Comparison of ENCODE assay signal across 28 cellular contexts in the genomic region with DNA sequence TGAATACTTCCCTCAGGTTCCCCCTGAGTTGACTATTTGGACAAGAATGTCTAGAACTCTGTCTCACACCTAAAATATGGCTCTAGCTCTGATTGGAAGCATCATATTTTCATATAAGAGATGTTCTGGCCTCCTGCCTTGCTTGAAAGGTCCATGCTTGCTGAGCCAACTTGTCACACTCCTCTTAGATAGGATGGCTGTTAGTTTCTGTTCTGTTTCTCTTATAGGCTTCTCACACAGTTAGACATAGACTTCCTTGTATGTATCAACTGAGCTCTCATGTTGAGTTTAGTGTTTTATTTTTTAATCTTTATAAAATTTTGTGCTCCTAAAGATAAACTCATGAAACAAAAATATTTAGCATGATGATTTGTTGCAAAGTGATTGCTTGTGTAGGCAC.
"Had no signal": no experiment of that assay in that cellular context is flagged by ENCODE, and none has a peak within 500 bp of the region (broad histone marks: within the 10 kb centered on the region; RNA-seq: fewer than 3 reads in every experiment).

No MANE protein-coding gene starts in this region.

- H3K4me2 ChIP-seq: SK-N-SH had no signal

- H3K4me3 ChIP-seq: MG63, SJSA1 had no signal

- ATAC-seq: activated CD8-positive, alpha-beta T cell treated with anti-CD3 and anti-CD28 coated beads for 36 hours; activated T-cell treated with anti-CD3 and anti-CD28 coated beads, Interleukin-2, amount 50 U/mL, for 72 hours; activated T-helper 17 cell treated with anti-CD3 and anti-CD28 coated beads, Interleukin-2, amount 50 U/mL, for 72 hours; Panc1 had no signal

- H3K9ac ChIP-seq: SK-N-SH had no signal

- H3K9me3 ChIP-seq: MG63, SJSA1, SK-N-SH had no signal

- H3K27ac ChIP-seq: SJSA1 had no signal

- H3K36me3 ChIP-seq: MG63, SJSA1 had no signal

- DNase-seq: activated CD4-positive, alpha-beta T cell treated with anti-CD3 and anti-CD28 coated beads, Interleukin-2, amount 10 ng/mL, durations not matched to agents 24 days and 14 days; activated CD4-positive, alpha-beta T cell treated with anti-CD3 and anti-CD28 coated beads, Interleukin-2, amount 50 U/mL, for 4 hours; activated CD8-positive, alpha-beta T cell treated with anti-CD3 and anti-CD28 coated beads for 36 hours; activated effector memory CD4-positive, alpha-beta T cell treated with anti-CD3 and anti-CD28 coated beads, Interleukin-2, amount 50 U/mL, for 16 hours; activated naive CD4-positive, alpha-beta T cell; activated naive CD4-positive, alpha-beta T cell treated with anti-CD3 and anti-CD28 coated beads, Interleukin-2, amount 50 U/mL, for 16 hours; activated naive CD8-positive, alpha-beta T cell treated with anti-CD3 and anti-CD28 coated beads for 36 hours; activated T-cell treated with anti-CD3 and anti-CD28 coated beads, Interleukin-2, amount 50 U/mL, for 1 hour; activated T-cell treated with anti-CD3 and anti-CD28 coated beads, Interleukin-2, amount 50 U/mL, for 72 hours; amniotic stem cell; aorta; central memory CD4-positive, alpha-beta T cell; Kasumi-1; KBM-7; NCI-H1048; NCI-H1105 treated with DMSO at 0.1 percent for 48 hours; NCI-H1436; NCI-H1694; NCI-H1930; NCI-H2081 treated with DMSO at 0.1 percent for 48 hours; NCI-H524; SHP77 treated with DMSO at 0.1 percent for 48 hours; SK-N-SH had no signal

- H3K4me1 ChIP-seq: SJSA1 had no signal

- H3K9me2 ChIP-seq: SK-N-SH had no signal

- FAIRE-seq: TTC549 had no signal

- H3K27me3 ChIP-seq: MG63, SJSA1 had no signal
